ENCODE assay signal across 25 cellular contexts in the genomic region with DNA sequence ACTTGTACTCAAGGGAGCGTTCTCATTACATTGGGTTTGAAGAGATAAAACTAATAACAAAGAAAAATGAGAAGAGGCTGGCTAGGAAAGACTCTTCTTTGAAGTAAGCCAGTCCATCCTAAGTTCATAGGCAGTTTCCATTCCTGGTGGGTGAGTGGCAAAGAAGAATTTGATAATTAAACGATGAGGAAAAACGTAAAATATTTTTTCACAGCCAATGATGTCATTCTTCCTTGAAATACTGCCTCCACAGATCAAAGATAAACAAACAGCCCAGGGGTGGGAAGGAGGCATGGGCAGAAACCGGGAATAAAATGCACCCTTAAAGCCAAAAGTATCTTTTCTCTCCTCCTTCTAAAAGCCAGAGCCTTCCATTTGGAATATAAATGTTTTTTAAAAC.
A peak's percentile ranks its signal among the peaks of the same experiment; 100 is the strongest.
DNase-seq lines count a peak whose midpoint lies in the region; ATAC-seq, FAIRE-seq and TF ChIP-seq lines count a peak whose summit lies in the region.
"Had no signal": no experiment of that assay in that cellular context is flagged by ENCODE, and none has a peak within 500 bp of the region (broad histone marks: within the 10 kb centered on the region; RNA-seq: fewer than 3 reads in every experiment).

No MANE protein-coding gene starts in this region.

- TF ChIP-seq CTCF in cardiac fibroblast (IDR thresholded peaks at IDR 0.05; ENCODE audit: low read depth, low read length) (no peak), omental fat pad (IDR thresholded peaks at IDR 0.05) (no peak)

- no peak overlapping the region for H3K4me3 ChIP-seq in cardiac fibroblast (replicated peaks in 1 of 2; ENCODE audit: low read depth in 2 of 2, low read length in 2 of 2)
- H3K4me3 ChIP-seq: hepatocyte, upper lobe of right lung had no signal

- peak; percentile 5 for DNase-seq in A172 (ENCODE audit: low spot score)
- peak; percentile 15 for DNase-seq in HTR-8/SVneo (ENCODE audit: insufficient read length, low spot score)
- DNase-seq in cardiac fibroblast (ENCODE audit: low read depth in 2 of 2): peak; percentile 22 to 47
- peak; percentile 81 for DNase-seq in iris pigment epithelial cell (ENCODE audit: low read depth)
- DNase-seq in GM19239 (ENCODE audit: insufficient read length, low spot score): no peak
- no peak for DNase-seq in omental fat pad (ENCODE audit: low spot score)
- no peak for DNase-seq in stimulated activated CD4-positive, alpha-beta T cell treated with anti-CD3 and anti-CD28 coated beads, Interleukin-4, amount 100 ng/mL, for 4 hours
- DNase-seq: activated CD4-positive, alpha-beta T cell treated with anti-CD3 and anti-CD28 coated beads, Interleukin-2, amount 10 ng/mL, durations not matched to agents 24 days and 14 days; activated CD8-positive, alpha-beta memory T cell treated with anti-CD3 and anti-CD28 coated beads, Interleukin-2, amount 50 U/mL, for 4 hours; C1 segment of cervical spinal cord; central memory CD4-positive, alpha-beta T cell; DMS 273 treated with DMSO at 0.1 percent for 48 hours; effector CD8-positive, alpha-beta T cell; mammary epithelial cell; naive thymus-derived CD4-positive, alpha-beta T cell; NCI-H1048; NCI-H2029 treated with DMSO at 0.1 percent for 48 hours; NCI-H446; T-cell; upper lobe of right lung had no signal

- FAIRE-seq in HTR-8/SVneo (lab: Jason Lieb, UNC) (no peak), GM19239 (lab: Jason Lieb, UNC) (no peak)
- FAIRE-seq: A204.1, GM12891, keratinocyte had no signal

- ATAC-seq in omental fat pad (ENCODE audit: low FRiP score): no peak
- ATAC-seq in GM18517 (IDR thresholded peaks at IDR 0.05; ENCODE audit: unreplicated experiment): no peak
- ATAC-seq: naive thymus-derived CD4-positive, alpha-beta T cell; T-cell; upper lobe of right lung had no signal

Comparison
In these comparisons a context has a peak if more than half of its experiments do, and no peak if none do; other contexts are left out.
1. DNase-seq: peak in A172 (single experiment), HTR-8/SVneo (single experiment), cardiac fibroblast (2 of 2) and iris pigment epithelial cell (single experiment); none in GM19239 (single experiment), omental fat pad (single experiment) and stimulated activated CD4-positive, alpha-beta T cell treated with anti-CD3 and anti-CD28 coated beads, Interleukin-4, amount 100 ng/mL, for 4 hours (0 of 2).